Comparison of ENCODE assay signal across 7 cellular contexts in genomic region chr15:71585159-71585558, GRCh38.
"Had no signal": no experiment of that assay in that cellular context is flagged by ENCODE, and none has a peak within 500 bp of the region (broad histone marks: within the 10 kb centered on the region; RNA-seq: fewer than 3 reads in every experiment).

No MANE protein-coding gene starts in this region.

- DNase-seq: IMR-90, KBM-7, KG1 had no signal

- H3K27ac ChIP-seq: HL-60 had no signal

- ATAC-seq: HepG2, K562 had no signal

- H3K36me3 Mint-ChIP-seq: IgD-negative memory B cell had no signal

- H3K4me3 ChIP-seq: K562 had no signal

- H3K4me1 Mint-ChIP-seq: IgD-negative memory B cell had no signal

- H3K4me3 Mint-ChIP-seq: IgD-negative memory B cell had no signal
